Comparison of ENCODE assay signal across 11 cellular contexts in the genomic region with DNA sequence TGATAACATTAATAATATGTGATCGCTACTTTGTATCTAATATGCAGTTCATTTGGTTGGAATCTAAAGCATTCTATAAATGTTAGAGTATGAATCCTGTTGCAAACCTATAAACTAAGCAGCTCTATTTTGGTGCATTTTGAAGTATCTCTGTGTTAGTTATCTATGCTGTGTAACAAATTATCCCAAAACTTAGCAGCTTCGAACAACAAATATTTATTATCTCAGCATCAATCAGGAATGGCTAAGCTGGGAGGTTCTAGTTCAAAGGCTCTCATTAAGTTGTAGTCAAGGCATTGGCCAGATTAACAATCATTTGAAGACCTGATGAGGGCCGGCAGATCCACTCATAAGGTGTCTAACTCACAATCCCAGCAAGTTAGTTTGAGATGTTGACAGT.
"Had no signal": no experiment of that assay in that cellular context is flagged by ENCODE, and none has a peak within 500 bp of the region (broad histone marks: within the 10 kb centered on the region; RNA-seq: fewer than 3 reads in every experiment).

No MANE protein-coding gene starts in this region.

- H3K9ac ChIP-seq: GM23248 had no signal

- FAIRE-seq: H1, H54 had no signal

- H2AFZ ChIP-seq: GM23248, GM23338 had no signal

- H3K4me1 ChIP-seq: HAP-1 had no signal

- H3K27ac ChIP-seq: GM23248 had no signal

- H3K4me3 ChIP-seq: GM23248, GM23338, HAP-1 had no signal

- H3K4me2 ChIP-seq: GM23338 had no signal

- DNase-seq: GM23248, GOT3, H7, H9, HCEC 1CT, HFFc6 had no signal

- ATAC-seq: GM23338, HCT116 had no signal

- H3K9me3 ChIP-seq: HAP-1 had no signal

- H3K36me3 ChIP-seq: HAP-1 had no signal
